In the genomic region with DNA sequence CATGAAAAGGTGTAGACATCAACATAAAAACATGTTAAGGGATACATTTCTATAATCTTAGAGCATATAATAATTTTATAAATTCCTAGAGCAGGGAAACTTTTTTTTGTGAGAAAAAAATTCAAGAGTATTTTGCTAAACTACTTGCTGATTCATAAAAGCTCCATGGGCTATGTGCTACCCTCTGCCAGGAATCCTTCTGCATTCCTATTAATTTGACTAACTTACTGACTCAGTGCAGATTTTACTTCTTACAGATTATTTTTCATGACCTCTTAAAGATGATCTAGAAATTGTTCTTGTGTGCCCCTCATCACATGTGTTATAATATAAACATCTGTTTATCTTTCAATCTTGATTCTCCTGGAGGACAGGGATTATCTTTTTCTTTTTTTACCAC, we compare ENCODE assay signal across 1 cellular context.
TF ChIP-seq lines count a peak whose summit lies in the region.

No MANE protein-coding gene starts in this region.

TF ChIP-seq in SK-N-SH treated with all-trans-retinoic acid at 6 μM for 48 hours, 23 proteins besides CTCF, POLR2A, EP300 and RAD21 (continued from another document):
- no peak for TF ChIP-seq SNAI2 (CRISPR knock-in tag; IDR thresholded peaks at IDR 0.05)
- no peak for TF ChIP-seq ZNF8 (CRISPR knock-in tag; IDR thresholded peaks at IDR 0.05)
- TF ChIP-seq BACH2 (CRISPR knock-in tag; IDR thresholded peaks at IDR 0.05; ENCODE audit: borderline replicate concordance), result no peak
- TF ChIP-seq TCF4 (CRISPR knock-in tag; IDR thresholded peaks at IDR 0.05; ENCODE audit: borderline replicate concordance), result no peak
- no peak for TF ChIP-seq ZC3H10 (CRISPR knock-in tag; IDR thresholded peaks at IDR 0.05)
